In the genomic region with DNA sequence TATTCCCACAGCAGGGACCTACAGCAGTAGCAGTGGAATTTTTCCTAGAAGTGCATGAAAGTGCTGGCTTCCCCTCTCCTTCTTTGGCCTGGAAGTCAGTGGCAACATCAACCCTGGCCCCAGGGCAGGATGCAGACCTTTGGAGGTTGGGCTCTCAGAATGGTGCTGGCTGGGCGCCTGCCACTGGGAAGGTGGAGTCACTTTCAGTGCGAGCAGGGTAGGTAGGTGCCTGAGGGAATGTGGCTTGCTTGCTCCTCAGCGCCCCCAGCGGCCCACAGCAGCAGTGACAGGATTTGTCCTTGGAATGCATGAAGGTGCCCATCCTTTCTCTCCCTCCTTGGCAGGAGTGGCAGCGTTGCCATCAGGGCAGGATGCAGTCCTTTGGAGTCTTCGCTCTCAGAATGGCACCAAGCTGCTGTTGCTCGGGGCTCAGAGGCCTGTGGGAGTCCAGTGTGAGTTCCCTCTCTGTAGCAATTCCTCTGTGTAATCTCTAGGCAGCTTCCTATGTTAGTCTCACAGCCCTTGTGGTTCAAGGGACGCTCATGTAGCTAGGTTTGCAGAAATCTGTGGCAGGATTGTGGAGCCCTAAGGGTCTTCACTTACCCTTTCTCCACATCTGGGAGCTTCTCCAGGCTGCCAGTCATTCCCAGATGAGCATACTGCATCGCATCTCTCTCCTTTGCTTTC, we compare ENCODE assay signal across 8 cellular contexts.
DNase-seq lines count a peak whose midpoint lies in the region; ATAC-seq and TF ChIP-seq lines count a peak whose summit lies in the region.

No MANE protein-coding gene starts in this region.

- CTCF ChIA-PET in GM10248 (lab: Yijun Ruan, JAX): interaction anchor here (1.0 to 2.0 kb wide), 4 partner anchors 11 to 25 kb away, joined by 3 to 7 read pairs (median 4); no protein-coding TSS in a partner anchor
- CTCF ChIA-PET in CD4-positive, alpha-beta T cell (lab: Charles Lee): no interaction called here

- POLR2A ChIA-PET in GM10248 (lab: Yijun Ruan, JAX): no interaction called here
- POLR2A ChIA-PET in CD4-positive, alpha-beta T cell (lab: Charles Lee): no interaction called here

- no peak overlapping the region for H3K27ac Mint-ChIP-seq in glutamatergic neuron (ENCODE audit: unreplicated experiment)
- H3K27ac Mint-ChIP-seq in CD4-positive, alpha-beta T cell: no peak overlapping the region

- H3K36me3 Mint-ChIP-seq in glutamatergic neuron (ENCODE audit: unreplicated experiment): no peaks in the 10 kb centered on the region
- H3K36me3 Mint-ChIP-seq in CD4-positive, alpha-beta T cell (ENCODE audit: low read depth): no peaks in the 10 kb centered on the region

- no peaks in the 10 kb centered on the region for H3K9me3 Mint-ChIP-seq in glutamatergic neuron (ENCODE audit: unreplicated experiment)
- peaks cover 13% of the 10 kb centered on the region for H3K9me3 Mint-ChIP-seq in CD4-positive, alpha-beta T cell

- no peaks in the 10 kb centered on the region for H3K9me3 ChIP-seq in CD4-positive, alpha-beta T cell (ENCODE audit: control insufficient read depth, low read length)

- H3K4me3 Mint-ChIP-seq in glutamatergic neuron (ENCODE audit: unreplicated experiment): no peak overlapping the region
- no peak overlapping the region for H3K4me3 Mint-ChIP-seq in CD4-positive, alpha-beta T cell

- H3K27ac ChIP-seq in CD4-positive, alpha-beta T cell (ENCODE audit: low read depth, low read length): no peak overlapping the region

- H3K27me3 Mint-ChIP-seq in glutamatergic neuron (ENCODE audit: unreplicated experiment): no peaks in the 10 kb centered on the region
- no peaks in the 10 kb centered on the region for H3K27me3 Mint-ChIP-seq in CD4-positive, alpha-beta T cell

- H3K27me3 ChIP-seq in CD4-positive, alpha-beta T cell (ENCODE audit: control insufficient read depth, insufficient read depth, low read length): no peaks in the 10 kb centered on the region

- peak; percentile 57 for ATAC-seq in HG02678 (IDR thresholded peaks at IDR 0.05; ENCODE audit: unreplicated experiment)
- ATAC-seq in CD4-positive, alpha-beta T cell (ENCODE audit: poor library complexity): no peak

- intact Hi-C loops in CD4-positive, alpha-beta T cell (cut with DNase I, micrococcal nuclease): no loop called here

- DNase-seq in GM10248 (ENCODE audit: extremely low spot score) (peak; percentile 8), RKO (ENCODE audit: low spot score) (peak; percentile 42), glutamatergic neuron (peak; percentile 48), hippocampal formation (lab: John Stamatoyannopoulos, UW) (no peak), DMS153 (lab: John Stamatoyannopoulos, UW) (no peak), NCI-H1105 treated with DMSO at 0.1 percent for 48 hours (lab: John Stamatoyannopoulos, UW) (no peak)
- DNase-seq in CD4-positive, alpha-beta T cell: no peak

- TF ChIP-seq CTCF in GM10248 (IDR thresholded peaks at IDR 0.05; ENCODE audit: control extremely low read depth, extremely low read depth, low read depth, missing control alignments): peak; percentile 48
- peak; percentile 75 for TF ChIP-seq CTCF in glutamatergic neuron (IDR thresholded peaks at IDR 0.05; ENCODE audit: partially characterized antibody, unreplicated experiment)
- no peak for TF ChIP-seq CTCF in CD4-positive, alpha-beta T cell (IDR thresholded peaks at IDR 0.05)

- peaks cover 4% of the 10 kb centered on the region for H3K4me1 Mint-ChIP-seq in glutamatergic neuron (ENCODE audit: low read depth, unreplicated experiment)
- no peaks in the 10 kb centered on the region for H3K4me1 Mint-ChIP-seq in CD4-positive, alpha-beta T cell (ENCODE audit: low read depth)

Comparison
In these comparisons a context has a peak if more than half of its experiments do, and no peak if none do; other contexts are left out.
1. DNase-seq: peak in GM10248 (single experiment), RKO (single experiment) and glutamatergic neuron (single experiment); none in hippocampal formation (0 of 2), DMS153 (single experiment), NCI-H1105 treated with DMSO at 0.1 percent for 48 hours (single experiment) and CD4-positive, alpha-beta T cell (0 of 10).